In genomic region chr6:125810435-125810834, GRCh38 we compare ENCODE assay signal across 22 cellular contexts. TPM values are rescaled to one million over a fixed set of nuclear protein-coding genes. Genes with fewer than 3 reads are reported as not detected.
A peak's percentile ranks its signal among the peaks of the same experiment; 100 is the strongest.
DNase-seq lines count a peak whose midpoint lies in the region; TF ChIP-seq lines count a peak whose summit lies in the region.
"Had no signal": no experiment of that assay in that cellular context is flagged by ENCODE, and none has a peak within 500 bp of the region (broad histone marks: within the 10 kb centered on the region; RNA-seq: fewer than 3 reads in every experiment).

No MANE protein-coding gene starts in this region.

- no peaks in the 10 kb centered on the region for H3K27me3 ChIP-seq in A673 (replicated peaks; ENCODE audit: insufficient read depth, low read depth, low read length, poor library complexity)
- no peaks in the 10 kb centered on the region for H3K27me3 ChIP-seq in effector memory CD4-positive, alpha-beta T cell (replicated peaks; ENCODE audit: control insufficient read depth, insufficient read depth, low read length, poor library complexity, severe bottlenecking)
- H3K27me3 ChIP-seq: cardiac muscle cell, esophagus muscularis mucosa, upper lobe of left lung had no signal

- H3K27ac Mint-ChIP-seq in T-helper 2 cell treated with Interferon-gamma antibody and Interleukin-4, amounts not matched to agents 5 μg/mL and 100 μg/mL, for 36 hours, result no peak overlapping the region
- H3K27ac Mint-ChIP-seq: memory B cell had no signal

- CTCF ChIA-PET in A673 (lab: Charles Lee), result no interaction called here
- CTCF ChIA-PET in HEK293 (lab: Yijun Ruan, JAX), result interaction anchor here (0.7 to 4.4 kb wide), 5 partner anchors 19 to 701 kb away, joined by 3 to 21 read pairs (median 3); partner anchors contain the start of gene NCOA7

- H3K36me3 Mint-ChIP-seq in T-helper 2 cell treated with Interferon-gamma antibody and Interleukin-4, amounts not matched to agents 5 μg/mL and 100 μg/mL, for 36 hours (ENCODE audit: low read depth), result peaks cover 20% of the 10 kb centered on the region
- H3K36me3 Mint-ChIP-seq: natural killer cell had no signal

- H3K4me1 ChIP-seq in A673 (ENCODE audit: insufficient read depth, low read length, poor library complexity, severe bottlenecking) (peaks cover 45% of the 10 kb centered on the region), HEK293 (ENCODE audit: control insufficient read depth, insufficient read depth, low read length) (peaks cover 29% of the 10 kb centered on the region)
- peaks cover 4% of the 10 kb centered on the region for H3K4me1 ChIP-seq in effector memory CD4-positive, alpha-beta T cell (ENCODE audit: control insufficient read depth, insufficient read depth, low read length, poor library complexity, severe bottlenecking)
- H3K4me1 ChIP-seq: prostate gland had no signal

- H3K4me1 Mint-ChIP-seq in T-helper 2 cell treated with Interferon-gamma antibody and Interleukin-4, amounts not matched to agents 5 μg/mL and 100 μg/mL, for 36 hours (ENCODE audit: low read depth), result peaks cover 52% of the 10 kb centered on the region

- no peak overlapping the region for H3K4me3 ChIP-seq in A673 (ENCODE audit: low read depth, low read length, poor library complexity, severe bottlenecking)
- no peak overlapping the region for H3K4me3 ChIP-seq in HEK293 (ENCODE audit: low read depth, low read length)
- H3K4me3 ChIP-seq in effector memory CD4-positive, alpha-beta T cell (ENCODE audit: insufficient read depth, low read depth, low read length, poor library complexity, severe bottlenecking), result no peak overlapping the region
- H3K4me3 ChIP-seq: cardiac muscle cell, esophagus muscularis mucosa, K562, prostate gland, upper lobe of left lung had no signal

- H3K9me3 ChIP-seq in A673 (ENCODE audit: low read depth, low read length, poor library complexity, severe bottlenecking) (no peaks in the 10 kb centered on the region), HEK293 (ENCODE audit: control insufficient read depth, insufficient read depth, low read depth, low read length) (no peaks in the 10 kb centered on the region)
- H3K9me3 ChIP-seq in effector memory CD4-positive, alpha-beta T cell (ENCODE audit: control insufficient read depth, low read length), result no peaks in the 10 kb centered on the region
- H3K9me3 ChIP-seq: esophagus muscularis mucosa, prostate gland, upper lobe of left lung had no signal

- H3K27me3 Mint-ChIP-seq in T-helper 2 cell treated with Interferon-gamma antibody and Interleukin-4, amounts not matched to agents 5 μg/mL and 100 μg/mL, for 36 hours (ENCODE audit: low read depth), result no peaks in the 10 kb centered on the region
- H3K27me3 Mint-ChIP-seq: CD4-positive, alpha-beta memory T cell; memory B cell had no signal

- H3K27ac ChIP-seq in A673 (ENCODE audit: low read depth, low read length, poor library complexity, severe bottlenecking) (no peak overlapping the region), HEK293 (ENCODE audit: extremely low read depth, low read depth, low read length) (no peak overlapping the region)
- no peak overlapping the region for H3K27ac ChIP-seq in effector memory CD4-positive, alpha-beta T cell (ENCODE audit: insufficient read depth, low read length, poor library complexity, severe bottlenecking)
- H3K27ac ChIP-seq: cardiac muscle cell, esophagus muscularis mucosa, HL-60, prostate gland had no signal

- peak; percentile 62 for DNase-seq in A673 (ENCODE audit: low spot score)
- DNase-seq in NCI-H2029 treated with DMSO at 0.1 percent for 48 hours (lab: John Stamatoyannopoulos, UW), result peak; percentile 98
- peak; percentile 61 for DNase-seq in NCI-H774 (lab: John Stamatoyannopoulos, UW)
- DNase-seq in posterior vena cava (ENCODE audit: low spot score), result no peak
- DNase-seq in stimulated activated CD4-positive, alpha-beta T cell treated with anti-CD3 and anti-CD28 coated beads, Interleukin-12 subunit alpha, Interleukin-12 subunit beta, amount 100 ng/mL, for 4 hours, result no peak
- no peak for DNase-seq in effector memory CD4-positive, alpha-beta T cell
- DNase-seq in T-helper 2 cell treated with Interferon-gamma antibody and Interleukin-4, amounts not matched to agents 5 μg/mL and 100 μg/mL, for 36 hours (ENCODE audit: low spot score), result no peak
- DNase-seq: ACHN; activated CD4-positive, alpha-beta T cell treated with anti-CD3 and anti-CD28 coated beads, Interleukin-2, amount 50 U/mL, for 48 hours; activated T-cell treated with anti-CD3 and anti-CD28 coated beads, Interleukin-2, amount 50 U/mL, for 4 hours; CD4-positive, alpha-beta memory T cell; natural killer cell; NCI-H1694 treated with DMSO at 0.1 percent for 48 hours; stimulated activated naive CD4-positive, alpha-beta T cell treated with Interleukin-2 at 50 U/mL for 16 hours; upper lobe of left lung had no signal

- intact Hi-C loops in A673 (cut with micrococcal nuclease; ENCODE audit: unreplicated experiment) (no loop called here), posterior vena cava (cut with DNase I) (no loop called here)

- POLR2A ChIA-PET in A673 (lab: Charles Lee; ENCODE audit: low non-redundant PET) (no interaction called here), HEK293 (lab: Yijun Ruan, JAX) (interaction anchor here (1.3 to 1.5 kb wide), 2 partner anchors 10 to 20 kb away, joined by 3 to 8 read pairs; partner anchors contain the start of gene NCOA7)

- TF ChIP-seq CTCF in A673 (conservative IDR thresholded peaks at IDR 0.05; ENCODE audit: low read depth, low read length), result no peak
- no peak for TF ChIP-seq CTCF in HEK293 (tag by site-specific recombination; IDR thresholded peaks at IDR 0.05)

- no peak overlapping the region for H3K4me3 Mint-ChIP-seq in T-helper 2 cell treated with Interferon-gamma antibody and Interleukin-4, amounts not matched to agents 5 μg/mL and 100 μg/mL, for 36 hours
- H3K4me3 Mint-ChIP-seq: activated T-cell treated with anti-CD3 and anti-CD28 coated beads, Interleukin-2, amount 50 U/mL, for 4 hours; memory B cell; natural killer cell had no signal

- H3K36me3 ChIP-seq in A673 (ENCODE audit: insufficient read depth, low read length, poor library complexity, severe bottlenecking) (no peaks in the 10 kb centered on the region), HEK293 (ENCODE audit: control insufficient read depth in 2 of 2, insufficient read depth in 1 of 2, low read length in 2 of 2) (no peaks in the 10 kb centered on the region)
- peaks cover 4% of the 10 kb centered on the region for H3K36me3 ChIP-seq in effector memory CD4-positive, alpha-beta T cell (ENCODE audit: control insufficient read depth, insufficient read depth, low read length)
- H3K36me3 ChIP-seq: cardiac muscle cell, prostate gland, upper lobe of left lung had no signal

- no TSS peak for BruUV-seq in A673 (replicated peaks; lab: Mats Ljungman, UMichigan)

- H3K9me3 Mint-ChIP-seq in T-helper 2 cell treated with Interferon-gamma antibody and Interleukin-4, amounts not matched to agents 5 μg/mL and 100 μg/mL, for 36 hours, result no peaks in the 10 kb centered on the region
- H3K9me3 Mint-ChIP-seq: activated T-cell treated with anti-CD3 and anti-CD28 coated beads, Interleukin-2, amount 50 U/mL, for 4 hours; CD4-positive, alpha-beta memory T cell; memory B cell; natural killer cell had no signal

TF ChIP-seq in HEK293, 187 proteins besides CTCF, POLR2A, EP300 and RAD21 (continues in another document):
- TF ChIP-seq ZBTB6 (tag by site-specific recombination; IDR thresholded peaks at IDR 0.05), result peak; percentile 77; the same call in 1 of the 2 replicates
- TF ChIP-seq ZNF629 (tag by site-specific recombination; IDR thresholded peaks at IDR 0.05), result 0 out of 2 replicates have a peak, but pooled peaks have one; percentile 40
- peak; percentile 42; the same call in 1 of the 2 replicates for TF ChIP-seq TSHZ1 (tag by site-specific recombination; IDR thresholded peaks at IDR 0.05; ENCODE audit: borderline replicate concordance)
- peak; percentile 48; the same call in 1 of the 2 replicates for TF ChIP-seq TRIM28 (IDR thresholded peaks at IDR 0.05; ENCODE audit: borderline replicate concordance, low read length)

RNA-seq across cellular contexts. Expression of gene NCOA7, which starts 19.7 kb away (rescaled TPM):
- total RNA-seq in A673 (2021) (30.1 and 33.5 TPM in 2 replicates), posterior vena cava (10 to 100 TPM; 41.5 to 43.3 TPM)

Comparison
In these comparisons a context has a peak if more than half of its experiments do, and no peak if none do; other contexts are left out.
1. DNase-seq: peak in A673 (single experiment), NCI-H2029 treated with DMSO at 0.1 percent for 48 hours (single experiment) and NCI-H774 (single experiment); none in posterior vena cava (single experiment), stimulated activated CD4-positive, alpha-beta T cell treated with anti-CD3 and anti-CD28 coated beads, Interleukin-12 subunit alpha, Interleukin-12 subunit beta, amount 100 ng/mL, for 4 hours (single experiment), effector memory CD4-positive, alpha-beta T cell (0 of 3) and T-helper 2 cell treated with Interferon-gamma antibody and Interleukin-4, amounts not matched to agents 5 μg/mL and 100 μg/mL, for 36 hours (single experiment).